1 cellular context compared by ENCODE assay signal in genomic region chr22:50485221-50486131, GRCh38.
TF ChIP-seq lines count a peak whose summit lies in the region.

No MANE protein-coding gene starts in this region.

TF ChIP-seq in HepG2, 621 proteins besides CTCF, POLR2A, EP300 and RAD21 (continued from another document and continues in another):
- TF ChIP-seq CERS6 (CRISPR knock-in tag; IDR thresholded peaks at IDR 0.05) (no peak), ZNF432 (CRISPR knock-in tag; IDR thresholded peaks at IDR 0.05; ENCODE audit: borderline replicate concordance) (no peak), KLF11 (CRISPR knock-in tag; IDR thresholded peaks at IDR 0.05) (no peak), SAP130 (CRISPR knock-in tag; IDR thresholded peaks at IDR 0.05; ENCODE audit: low read depth) (peak; percentile 50), ZNF891 (CRISPR knock-in tag; IDR thresholded peaks at IDR 0.05) (no peak), ZBTB2 (CRISPR knock-in tag; IDR thresholded peaks at IDR 0.05; ENCODE audit: low read depth) (no peak), ZNF260 (CRISPR knock-in tag; IDR thresholded peaks at IDR 0.05; ENCODE audit: borderline replicate concordance, low read depth) (no peak), ZNF18 (CRISPR knock-in tag; IDR thresholded peaks at IDR 0.05; ENCODE audit: insufficient replicate concordance) (no peak), HMG20A (CRISPR knock-in tag; IDR thresholded peaks at IDR 0.05; ENCODE audit: borderline replicate concordance) (no peak), ZNF136 (CRISPR knock-in tag; IDR thresholded peaks at IDR 0.05; ENCODE audit: low read depth) (no peak), CENPX (CRISPR knock-in tag; IDR thresholded peaks at IDR 0.05) (no peak), ZBTB8A (CRISPR knock-in tag; IDR thresholded peaks at IDR 0.05; ENCODE audit: borderline replicate concordance, low read depth) (no peak), MIXL1 (CRISPR knock-in tag; IDR thresholded peaks at IDR 0.05) (no peak), PREB (CRISPR knock-in tag; IDR thresholded peaks at IDR 0.05) (no peak), POGZ (CRISPR knock-in tag; IDR thresholded peaks at IDR 0.05) (no peak), ZBTB38 (CRISPR knock-in tag; IDR thresholded peaks at IDR 0.05) (0 out of 2 replicates have a peak, but pooled peaks have one; percentile 6), TFE3 (CRISPR knock-in tag; IDR thresholded peaks at IDR 0.05) (peak; percentile 90), ZNF503 (CRISPR knock-in tag; IDR thresholded peaks at IDR 0.05) (no peak), SRSF1 (optimal IDR thresholded peaks at IDR 0.05; ENCODE audit: low read depth, low read length) (peak; percentile 2), GABPB1 (CRISPR knock-in tag; IDR thresholded peaks at IDR 0.05) (peak; percentile 36; the same call in 1 of the 2 replicates), MAZ (IDR thresholded peaks at IDR 0.05; ENCODE audit: borderline replicate concordance, low read depth, low read length) (no peak), MAZ (CRISPR knock-in tag; IDR thresholded peaks at IDR 0.05; ENCODE audit: low read depth) (peak; percentile 48; the same call in 1 of the 2 replicates), STAT6 (CRISPR knock-in tag; IDR thresholded peaks at IDR 0.05; ENCODE audit: borderline replicate concordance) (no peak), TGIF2 (CRISPR knock-in tag; IDR thresholded peaks at IDR 0.05) (peak; percentile 88), MEF2D (CRISPR knock-in tag; IDR thresholded peaks at IDR 0.05) (peak; percentile 59), ZNF564 (CRISPR knock-in tag; IDR thresholded peaks at IDR 0.05) (0 out of 2 replicates have a peak, but pooled peaks have one; percentile 41), HMGXB4 (CRISPR knock-in tag; IDR thresholded peaks at IDR 0.05; ENCODE audit: borderline replicate concordance in 1 of 2, low read depth in 1 of 2) (peak; percentile 22 to 59; a peak in 2 of 4 replicates), ZNF350 (CRISPR knock-in tag; IDR thresholded peaks at IDR 0.05; ENCODE audit: borderline replicate concordance, low read depth) (peak; percentile 83), E2F2 (CRISPR knock-in tag; IDR thresholded peaks at IDR 0.05; ENCODE audit: borderline replicate concordance) (no peak), ZNF34 (CRISPR knock-in tag; IDR thresholded peaks at IDR 0.05; ENCODE audit: borderline replicate concordance) (no peak), MED8 (CRISPR knock-in tag; IDR thresholded peaks at IDR 0.05; ENCODE audit: insufficient replicate concordance) (no peak), RXRA (CRISPR knock-in tag; IDR thresholded peaks at IDR 0.05) (0 out of 2 replicates have a peak, but pooled peaks have one; percentile 54), KDM2A (CRISPR knock-in tag; IDR thresholded peaks at IDR 0.05; ENCODE audit: borderline replicate concordance, low read depth) (peak; percentile 94), PPARG (CRISPR knock-in tag; conservative IDR thresholded peaks at IDR 0.05) (no peak), RNF2 (conservative IDR thresholded peaks at IDR 0.05; ENCODE audit: low read depth) (0 out of 2 replicates have a peak, but pooled peaks have one; percentile 49), ZNF574 (CRISPR knock-in tag; IDR thresholded peaks at IDR 0.05) (peak; percentile 59), SMARCC2 (IDR thresholded peaks at IDR 0.05) (no peak), ZNF790 (CRISPR knock-in tag; IDR thresholded peaks at IDR 0.05; ENCODE audit: borderline replicate concordance) (no peak), TBX2 (CRISPR knock-in tag; IDR thresholded peaks at IDR 0.05; ENCODE audit: borderline replicate concordance) (peak; percentile 64; the same call in 1 of the 2 replicates)
